30 cellular contexts compared by ENCODE assay signal in the genomic region with DNA sequence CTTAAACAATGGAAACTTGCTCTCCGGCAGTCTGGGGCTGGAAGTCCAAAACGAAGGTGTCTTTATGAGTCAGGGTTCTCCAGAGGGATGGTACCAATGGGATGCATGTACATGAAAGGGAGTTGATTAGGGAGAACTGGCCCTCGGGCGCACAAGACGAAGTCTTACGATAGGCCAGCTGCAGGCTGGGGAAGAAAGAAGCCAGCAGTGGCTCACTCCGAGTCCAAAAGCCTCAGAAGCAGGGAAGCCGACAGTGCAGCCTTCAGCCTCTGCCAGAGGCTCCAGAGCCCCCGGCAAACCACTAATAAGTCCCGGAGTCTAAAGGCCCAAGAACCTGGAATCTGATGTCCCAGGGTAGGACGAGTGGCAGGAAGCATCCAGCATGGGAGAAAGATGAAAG. TPM values are rescaled to one million over a fixed set of nuclear protein-coding genes. Genes with fewer than 3 reads are reported as not detected.
DNase-seq lines count a peak whose midpoint lies in the region; ATAC-seq, FAIRE-seq and TF ChIP-seq lines count a peak whose summit lies in the region.
"Had no signal": no experiment of that assay in that cellular context is flagged by ENCODE, and none has a peak within 500 bp of the region (broad histone marks: within the 10 kb centered on the region; RNA-seq: fewer than 3 reads in every experiment).

No MANE protein-coding gene starts in this region.

- peak overlapping the region; percentile 74 to 86 for H3K27ac ChIP-seq in mucosa of rectum (ENCODE audit: low read depth in 2 of 2, low read length in 2 of 2)
- peak overlapping the region; percentile 2 for H3K27ac ChIP-seq in stomach smooth muscle (ENCODE audit: low read length)
- no peak overlapping the region for H3K27ac ChIP-seq in pancreas
- H3K27ac ChIP-seq: brain microvascular endothelial cell, spleen had no signal

- H3K9me3 Mint-ChIP-seq in HFFc6, result no peaks in the 10 kb centered on the region
- H3K9me3 Mint-ChIP-seq in brain, result no peaks in the 10 kb centered on the region
- H3K9me3 Mint-ChIP-seq: activated naive CD8-positive, alpha-beta T cell treated with anti-CD3 and anti-CD28 coated beads, Interleukin-2, amount 10 ng/mL, durations not matched to agents 7 days and 5 days; activated T-helper 1 cell treated with anti-CD3 and anti-CD28 coated beads, Interleukin-12 subunit alpha, Interleukin-12 subunit beta, Interleukin-2, Interleukin-4 antibody, amounts not matched to agents 30 ng/mL and 10 ng/mL and 1 ng/mL, durations not matched to agents 14 hours and 24 hours and 36 hours; neural crest cell had no signal

- no peak overlapping the region for H3K4me3 ChIP-seq in mucosa of rectum (ENCODE audit: low read length in 2 of 2)
- H3K4me3 ChIP-seq in stomach smooth muscle (ENCODE audit: low read length in 2 of 2), result no peak overlapping the region
- H3K4me3 ChIP-seq in pancreas, result no peak overlapping the region
- H3K4me3 ChIP-seq: coronary artery, SJSA1, spleen had no signal

- H3K27me3 Mint-ChIP-seq in HFFc6 (ENCODE audit: insufficient read depth) (peaks cover 7% of the 10 kb centered on the region), brain (no peaks in the 10 kb centered on the region)
- H3K27me3 Mint-ChIP-seq: activated naive CD8-positive, alpha-beta T cell treated with anti-CD3 and anti-CD28 coated beads, Interleukin-2, amount 10 ng/mL, durations not matched to agents 7 days and 5 days had no signal

- peaks cover 28 to 55% of the 10 kb centered on the region in 2 donors for H3K4me1 ChIP-seq in mucosa of rectum (ENCODE audit: control insufficient read depth in 2 of 2, insufficient read depth in 2 of 2, low read length in 2 of 2)
- H3K4me1 ChIP-seq in stomach smooth muscle (ENCODE audit: control insufficient read depth, insufficient read depth, low read length), result peaks cover 34% of the 10 kb centered on the region
- peaks cover 0 to 8% (median 5%) of the 10 kb centered on the region in 3 donors for H3K4me1 ChIP-seq in pancreas

- H3K4me1 Mint-ChIP-seq in HFFc6 (ENCODE audit: low read depth) (peaks cover 37% of the 10 kb centered on the region), brain (peaks cover 77% of the 10 kb centered on the region)

- H3K36me3 Mint-ChIP-seq in HFFc6 (ENCODE audit: low read depth) (no peaks in the 10 kb centered on the region), brain (no peaks in the 10 kb centered on the region)
- H3K36me3 Mint-ChIP-seq: activated naive CD8-positive, alpha-beta T cell treated with anti-CD3 and anti-CD28 coated beads, Interleukin-2, amount 10 ng/mL, durations not matched to agents 7 days and 5 days had no signal

- H3K9ac ChIP-seq in mucosa of rectum (ENCODE audit: low read depth in 1 of 2, low read length in 2 of 2) (peak overlapping the region in 1 of 2 donors; percentile 54), stomach smooth muscle (ENCODE audit: low read length in 2 of 2) (no peak overlapping the region)

- TF ChIP-seq CTCF in HFFc6 (IDR thresholded peaks at IDR 0.05) (no peak), brain (conservative IDR thresholded peaks at IDR 0.05) (no peak), pancreas (IDR thresholded peaks at IDR 0.05) (no peak)

- in situ Hi-C loops in ACHN (cut with HindIII; ENCODE audit: low pct_ligation_motif_present, low pct_unique_long_range_greater_than_20kb, low sequenced_read_pairs), result no loop called here

- 90% methylated on average over 11 of the region's 11 CpGs for WGBS in pancreas, 2 donors

- H3K4me3 Mint-ChIP-seq in HFFc6, result no peak overlapping the region
- H3K4me3 Mint-ChIP-seq in brain, result peak overlapping the region in 1 of 5 experiments; percentile 30
- H3K4me3 Mint-ChIP-seq: activated naive CD8-positive, alpha-beta T cell treated with anti-CD3 and anti-CD28 coated beads, Interleukin-2, amount 10 ng/mL, durations not matched to agents 7 days and 5 days; activated T-helper 1 cell treated with anti-CD3 and anti-CD28 coated beads, Interleukin-12 subunit alpha, Interleukin-12 subunit beta, Interleukin-2, Interleukin-4 antibody, amounts not matched to agents 30 ng/mL and 10 ng/mL and 1 ng/mL, durations not matched to agents 14 hours and 24 hours and 36 hours had no signal

- DNase-seq in HFFc6, result no peak
- DNase-seq in pancreas, result no peak
- DNase-seq in GM19238 (ENCODE audit: insufficient read length, low spot score), result no peak
- DNase-seq in ACHN, result no peak
- DNase-seq: activated CD4-positive, alpha-beta T cell treated with anti-CD3 and anti-CD28 coated beads for 48 hours; activated naive CD8-positive, alpha-beta T cell treated with anti-CD3 and anti-CD28 coated beads, Interleukin-2, amount 10 ng/mL, durations not matched to agents 7 days and 5 days; brain microvascular endothelial cell; COR-L47; Karpas-422; midbrain; NCI-H1092; NCI-H2029; NCI-H226; NCI-H82; OCI-M1; spleen; stimulated activated CD4-positive, alpha-beta T cell treated with anti-CD3 and anti-CD28 coated beads, Interleukin-4, amount 100 ng/mL, for 1 hour; stimulated activated naive CD4-positive, alpha-beta T cell; T-helper 1 cell had no signal

- no peak for FAIRE-seq in pancreas (lab: Jason Lieb, UNC)
- FAIRE-seq: endometrium, GM12891, GM19239 had no signal

- no peaks in the 10 kb centered on the region for H3K27me3 ChIP-seq in mucosa of rectum (ENCODE audit: control insufficient read depth in 2 of 2, insufficient read depth in 2 of 2, low read length in 2 of 2)
- no peaks in the 10 kb centered on the region for H3K27me3 ChIP-seq in stomach smooth muscle (ENCODE audit: control insufficient read depth in 1 of 2, insufficient read depth in 2 of 2, low read length in 2 of 2)
- no peaks in the 10 kb centered on the region for H3K27me3 ChIP-seq in pancreas
- H3K27me3 ChIP-seq: brain microvascular endothelial cell, SJSA1, spleen had no signal

- H3K36me3 ChIP-seq in mucosa of rectum (ENCODE audit: control insufficient read depth in 2 of 2, insufficient read depth in 2 of 2, low read length in 2 of 2), result peaks cover 0 to 2% of the 10 kb centered on the region in 2 donors
- H3K36me3 ChIP-seq in stomach smooth muscle (ENCODE audit: control insufficient read depth in 2 of 2, insufficient read depth in 2 of 2, low read length in 2 of 2), result no peaks in the 10 kb centered on the region
- no peaks in the 10 kb centered on the region for H3K36me3 ChIP-seq in pancreas
- H3K36me3 ChIP-seq: brain microvascular endothelial cell, SJSA1 had no signal

- no peak for ATAC-seq in pancreas
- no peak for ATAC-seq in GM18868 (IDR thresholded peaks at IDR 0.05; ENCODE audit: unreplicated experiment)

- H3K9me3 ChIP-seq in mucosa of rectum (ENCODE audit: control insufficient read depth in 2 of 2, low read length in 2 of 2), result no peaks in the 10 kb centered on the region
- peaks cover 0 to 3% of the 10 kb centered on the region in 2 donors for H3K9me3 ChIP-seq in stomach smooth muscle (ENCODE audit: control insufficient read depth in 2 of 2, low read length in 2 of 2)
- H3K9me3 ChIP-seq in pancreas, result no peaks in the 10 kb centered on the region
- H3K9me3 ChIP-seq: SJSA1, spleen had no signal

- intact Hi-C loops in pancreas (cut with DNase I), result no loop called here

- peak overlapping the region; percentile 98 for H3K27ac Mint-ChIP-seq in HFFc6
- peak overlapping the region; percentile 7 to 93 (median 86) for H3K27ac Mint-ChIP-seq in brain
- H3K27ac Mint-ChIP-seq: activated naive CD8-positive, alpha-beta T cell treated with anti-CD3 and anti-CD28 coated beads, Interleukin-2, amount 10 ng/mL, durations not matched to agents 7 days and 5 days; activated T-helper 1 cell treated with anti-CD3 and anti-CD28 coated beads, Interleukin-12 subunit alpha, Interleukin-12 subunit beta, Interleukin-2, Interleukin-4 antibody, amounts not matched to agents 30 ng/mL and 10 ng/mL and 1 ng/mL, durations not matched to agents 14 hours and 24 hours and 36 hours had no signal

RNA-seq across cellular contexts. Expression of a gene that starts 57.7 kb away (rescaled TPM):
- 10 to 100 TPM; 75.3 to 97.4 (median 82.7) TPM for total RNA-seq in HFFc6 (2021; fragmentation: NEBNext Ultra II Directional; extraction: Animal tissue kit (Norgen Biotek cat#: 25700))
- polyA plus RNA-seq in brain (ENCODE audit: insufficient read depth, low read depth, low replicate concordance) (112 TPM), pancreas (10 to 100 TPM; 56.1 to 75.6 TPM)
- total RNA-seq in pancreas, result 10 to 100 TPM; 17.2 to 35.9 (median 22.3) TPM

Comparison
In these comparisons a context has a peak if more than half of its experiments do, and no peak if none do; other contexts are left out.
1. H3K27ac ChIP-seq: peak in mucosa of rectum (2 of 2) and stomach smooth muscle (single experiment); none in pancreas (0 of 4).